7 cellular contexts compared by ENCODE assay signal in the genomic region with DNA sequence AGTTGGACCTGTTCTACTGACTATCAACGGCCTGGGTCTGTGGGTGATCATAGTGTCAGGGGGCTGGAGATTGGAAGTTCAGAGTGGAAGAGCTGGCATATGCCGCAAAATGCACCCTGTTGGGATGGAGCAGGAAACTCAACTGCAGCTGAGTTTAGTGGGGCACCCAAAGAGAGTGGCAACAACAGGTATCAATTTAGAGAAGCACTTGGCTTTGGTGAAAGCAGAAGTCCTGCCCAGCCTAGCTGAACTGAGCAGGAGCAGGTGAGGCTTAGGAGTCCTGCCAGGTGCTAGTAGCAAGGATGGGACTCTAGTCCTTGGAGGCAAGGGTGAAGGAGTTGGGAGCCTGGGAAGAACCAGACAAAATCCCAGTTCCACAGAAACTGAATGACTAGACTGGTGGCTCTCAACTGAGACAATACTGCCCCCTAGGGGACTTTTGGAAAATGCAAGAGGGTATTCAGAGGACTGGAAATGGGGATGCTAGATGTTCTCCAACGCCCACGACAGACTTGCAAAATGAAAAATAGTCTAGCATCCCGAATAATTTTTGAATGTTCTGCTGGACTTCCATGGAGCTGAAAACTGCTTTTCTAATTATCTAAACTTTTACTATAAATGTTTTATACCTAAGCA. TPM values are rescaled to one million over a fixed set of nuclear protein-coding genes. Genes with fewer than 3 reads are reported as not detected.
DNase-seq lines count a peak whose midpoint lies in the region; ATAC-seq and TF ChIP-seq lines count a peak whose summit lies in the region.

No MANE protein-coding gene starts in this region.

- no peaks in the 10 kb centered on the region for H3K36me3 Mint-ChIP-seq in naive thymus-derived CD8-positive, alpha-beta T cell

- TF ChIP-seq CTCF in GM10248 (IDR thresholded peaks at IDR 0.05; ENCODE audit: control extremely low read depth, extremely low read depth, low read depth, missing control alignments) (peak; percentile 47), epithelial cell of proximal tubule (conservative IDR thresholded peaks at IDR 0.05; ENCODE audit: low read depth, low read length) (peak; percentile 69)

- CTCF ChIA-PET in GM10248 (lab: Yijun Ruan, JAX) = interaction anchor here (0.6 to 16.1 kb wide), 25 partner anchors 9 to 499 kb away, joined by 3 to 450 read pairs (median 4); a partner anchor contains a TSS

- peak; percentile 51 for ATAC-seq in HG02763 (IDR thresholded peaks at IDR 0.05; ENCODE audit: unreplicated experiment)
- no peak for ATAC-seq in naive thymus-derived CD8-positive, alpha-beta T cell
- ATAC-seq in HG02571 (IDR thresholded peaks at IDR 0.05; ENCODE audit: unreplicated experiment) = no peak

- H3K4me1 Mint-ChIP-seq in naive thymus-derived CD8-positive, alpha-beta T cell = peaks cover 0 to 3% (median under 1%) of the 10 kb centered on the region in 4 donors

- no peaks in the 10 kb centered on the region for H3K9me3 Mint-ChIP-seq in naive thymus-derived CD8-positive, alpha-beta T cell

- no peak overlapping the region for H3K27ac Mint-ChIP-seq in naive thymus-derived CD8-positive, alpha-beta T cell

- no peak overlapping the region for H3K4me3 Mint-ChIP-seq in naive thymus-derived CD8-positive, alpha-beta T cell

- POLR2A ChIA-PET in GM10248 (lab: Yijun Ruan, JAX) = no interaction called here
- POLR2A ChIA-PET in naive thymus-derived CD8-positive, alpha-beta T cell (lab: Charles Lee) = no interaction called here

- H3K4me3 ChIP-seq in epithelial cell of proximal tubule (ENCODE audit: low read depth, low read length) = no peak overlapping the region

- peaks cover 0 to 5% (median under 1%) of the 10 kb centered on the region in 5 donors for H3K27me3 Mint-ChIP-seq in naive thymus-derived CD8-positive, alpha-beta T cell

- peak; percentile 31 for DNase-seq in GM10248 (ENCODE audit: extremely low spot score)
- peak; percentile 54 to 81 for DNase-seq in NCI-H526 (lab: John Stamatoyannopoulos, UW)
- DNase-seq in activated CD8-positive, alpha-beta memory T cell treated with anti-CD3 and anti-CD28 coated beads for 24 hours = peak; percentile 60
- no peak for DNase-seq in epithelial cell of proximal tubule (ENCODE audit: low read depth)
- peak in 9 of 10 donors; percentile 7 to 66 (median 45) for DNase-seq in naive thymus-derived CD8-positive, alpha-beta T cell

RNA-seq across cellular contexts. Expression of a gene that starts 49.4 kb away (rescaled TPM):
- total RNA-seq in epithelial cell of proximal tubule = not detected in 2 replicates
- not detected for total RNA-seq in naive thymus-derived CD8-positive, alpha-beta T cell
- polyA plus RNA-seq in naive thymus-derived CD8-positive, alpha-beta T cell = not detected
